10 cellular contexts compared by ENCODE assay signal in the genomic region with DNA sequence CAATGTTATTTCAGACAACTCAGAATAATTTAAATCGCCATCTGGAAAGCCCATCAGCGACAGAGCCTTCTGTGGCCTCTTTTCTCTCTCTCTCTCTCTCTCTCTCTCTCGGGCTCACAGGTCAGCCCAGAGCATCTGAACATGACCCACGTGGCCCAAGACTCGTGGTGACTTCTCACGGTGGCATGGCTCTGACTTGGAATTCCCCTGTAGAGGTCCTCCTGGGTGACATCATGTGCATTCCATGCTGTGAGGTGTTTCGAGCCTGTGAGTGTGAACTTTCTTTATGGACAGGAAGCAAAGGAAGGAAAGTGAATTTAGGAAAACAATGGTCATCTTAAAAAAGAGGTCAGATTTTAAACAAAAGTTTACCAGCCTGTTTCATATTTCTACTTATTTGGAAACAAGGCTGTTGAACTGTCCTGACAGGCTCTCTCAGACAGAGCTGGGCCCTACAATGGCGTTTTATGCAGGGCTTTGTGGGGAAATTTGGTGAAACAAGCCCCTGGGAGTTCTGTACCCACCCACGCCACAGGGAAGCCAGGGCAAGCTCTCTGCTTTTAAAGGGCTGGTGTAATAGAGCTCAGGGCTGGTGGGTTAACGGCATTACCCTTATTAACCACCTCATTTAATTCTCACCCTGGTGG.
DNase-seq lines count a peak whose midpoint lies in the region; ATAC-seq and TF ChIP-seq lines count a peak whose summit lies in the region.
"Had no signal": no experiment of that assay in that cellular context is flagged by ENCODE, and none has a peak within 500 bp of the region (broad histone marks: within the 10 kb centered on the region; RNA-seq: fewer than 3 reads in every experiment).

No MANE protein-coding gene starts in this region.

- H3K27ac Mint-ChIP-seq in Calu3 (ENCODE audit: unreplicated experiment): no peak overlapping the region

- H3K4me1 ChIP-seq in body of pancreas: peaks cover 15% of the 10 kb centered on the region
- H3K4me1 ChIP-seq: uterus had no signal

- no peaks in the 10 kb centered on the region for H3K36me3 Mint-ChIP-seq in Calu3 (ENCODE audit: insufficient read depth, unreplicated experiment)

- WGBS in body of pancreas, 2 donors: 58 to 75% methylated on average over 10 of the region's 10 CpGs

- intact Hi-C loops in body of pancreas (cut with DNase I) (no loop called here), Calu3 (cut with micrococcal nuclease; ENCODE audit: unreplicated experiment) (no loop called here)

- no peaks in the 10 kb centered on the region for H3K36me3 ChIP-seq in body of pancreas (replicated peaks in 1 of 2; ENCODE audit: insufficient read depth in 1 of 2, low read depth in 2 of 2)
- H3K36me3 ChIP-seq: uterus had no signal

- peak; percentile 38 to 69 (median 49) for DNase-seq in body of pancreas
- peak; percentile 59 for DNase-seq in renal cortical epithelial cell (ENCODE audit: low read depth)
- no peak for DNase-seq in activated CD4-positive, CD25-positive, alpha-beta regulatory T cell (lab: John Stamatoyannopoulos, UW)
- no peak for DNase-seq in Calu3
- DNase-seq in HEK293T (ENCODE audit: extremely low spot score): no peak
- DNase-seq in NCI-H1105 (lab: John Stamatoyannopoulos, UW): no peak
- DNase-seq: NCI-H1417, uterus had no signal

- POLR2A ChIA-PET in HEK293T (lab: Yijun Ruan, JAX): no interaction called here

- no peak for TF ChIP-seq POLR2A in body of pancreas (IDR thresholded peaks at IDR 0.05)

- no peaks in the 10 kb centered on the region for H3K27me3 ChIP-seq in body of pancreas
- H3K27me3 ChIP-seq: uterus had no signal

- no peaks in the 10 kb centered on the region for H3K27me3 Mint-ChIP-seq in Calu3 (ENCODE audit: unreplicated experiment)

- H3K4me3 Mint-ChIP-seq in Calu3 (ENCODE audit: low read depth, unreplicated experiment): no peak overlapping the region

- H3K27ac ChIP-seq in body of pancreas: peak overlapping the region in 2 of 4 donors; percentile 64
- H3K27ac ChIP-seq: uterus had no signal

- no peaks in the 10 kb centered on the region for H3K4me1 Mint-ChIP-seq in Calu3 (ENCODE audit: low read depth, unreplicated experiment)

- BruUV-seq in Calu3 (replicated peaks; lab: Mats Ljungman, UMichigan): no TSS peak

- no peaks in the 10 kb centered on the region for H3K9me3 ChIP-seq in body of pancreas
- H3K9me3 ChIP-seq: uterus had no signal

- ATAC-seq in GM18907 (IDR thresholded peaks at IDR 0.05; ENCODE audit: unreplicated experiment): peak; percentile 53
- ATAC-seq in HG02973 (IDR thresholded peaks at IDR 0.05; ENCODE audit: unreplicated experiment): peak; percentile 40
- ATAC-seq in body of pancreas: peak; percentile 91

- CTCF ChIA-PET in Calu3 (lab: Charles Lee) (no interaction called here), HEK293T (lab: Yijun Ruan, JAX) (interaction anchor here (0.9 kb wide), 1 partner anchor 320 kb away, joined by 3 read pairs; no protein-coding TSS in a partner anchor)

- peaks cover 10% of the 10 kb centered on the region for H3K9me3 Mint-ChIP-seq in Calu3 (ENCODE audit: low read depth, unreplicated experiment)

- TF ChIP-seq CTCF in body of pancreas (IDR thresholded peaks at IDR 0.05) (no peak), Calu3 (IDR thresholded peaks at IDR 0.05; ENCODE audit: unreplicated experiment) (no peak)

- H3K4me3 ChIP-seq in body of pancreas: no peak overlapping the region
- H3K4me3 ChIP-seq: uterus had no signal

TF ChIP-seq in HEK293T, 16 proteins besides CTCF, POLR2A, EP300 and RAD21:
- no peak for TF ChIP-seq SP1 (IDR thresholded peaks at IDR 0.05)
- TF ChIP-seq HDGF (IDR thresholded peaks at IDR 0.05; ENCODE audit: borderline replicate concordance): no peak
- no peak for TF ChIP-seq PKNOX1 (IDR thresholded peaks at IDR 0.05)
- TF ChIP-seq FOXM1 (IDR thresholded peaks at IDR 0.05; ENCODE audit: borderline replicate concordance): no peak
- no peak for TF ChIP-seq L3MBTL2 (conservative IDR thresholded peaks at IDR 0.05)
- TF ChIP-seq ARNT (IDR thresholded peaks at IDR 0.05): no peak
- no peak for TF ChIP-seq ZNF384 (IDR thresholded peaks at IDR 0.05)
- TF ChIP-seq LEF1 (IDR thresholded peaks at IDR 0.05; ENCODE audit: borderline replicate concordance): no peak
- TF ChIP-seq BHLHE40 (IDR thresholded peaks at IDR 0.05; ENCODE audit: borderline replicate concordance): no peak
- TF ChIP-seq SUZ12 (IDR thresholded peaks at IDR 0.05): no peak
- TF ChIP-seq TARDBP (IDR thresholded peaks at IDR 0.05): no peak
- no peak for TF ChIP-seq CTBP1 (IDR thresholded peaks at IDR 0.05; ENCODE audit: borderline replicate concordance)
- TF ChIP-seq ELF4 (IDR thresholded peaks at IDR 0.05): no peak
- no peak for TF ChIP-seq FOXK2 (IDR thresholded peaks at IDR 0.05)
- no peak for TF ChIP-seq NFRKB (IDR thresholded peaks at IDR 0.05)
TF ChIP-seq in HEK293T: peak in this region for 0.

Comparison
In these comparisons a context has a peak if more than half of its experiments do, and no peak if none do; other contexts are left out.
1. ATAC-seq: peak in every context shown above with its lines; median percentile 91 in body of pancreas; 53 in GM18907; 40 in HG02973.
2. DNase-seq: peak in body of pancreas (4 of 4) and renal cortical epithelial cell (single experiment); none in activated CD4-positive, CD25-positive, alpha-beta regulatory T cell (0 of 4), Calu3 (single experiment), HEK293T (single experiment) and NCI-H1105 (single experiment).